Comparison of ENCODE assay signal across 30 cellular contexts in the genomic region with DNA sequence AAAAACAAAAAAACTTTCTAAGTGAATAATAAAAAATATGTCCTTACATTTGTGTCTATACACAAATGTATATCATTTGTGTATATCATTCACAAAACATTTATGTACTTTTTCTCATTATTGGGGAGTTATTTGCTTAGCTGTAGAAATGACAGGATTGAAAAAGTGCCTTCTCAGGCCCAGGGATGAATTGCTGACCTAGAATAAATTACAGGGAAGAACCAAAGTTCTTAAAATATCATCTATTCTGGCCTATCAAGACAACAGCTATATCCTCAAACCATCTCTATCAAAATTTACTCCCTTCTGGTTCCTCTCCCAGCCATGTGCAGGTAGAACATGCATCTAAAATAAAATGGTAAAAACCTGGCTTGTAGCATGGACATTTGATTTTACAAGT.
"Had no signal": no experiment of that assay in that cellular context is flagged by ENCODE, and none has a peak within 500 bp of the region (broad histone marks: within the 10 kb centered on the region; RNA-seq: fewer than 3 reads in every experiment).

No MANE protein-coding gene starts in this region.

- ATAC-seq: activated CD8-positive, alpha-beta memory T cell treated with anti-CD3 and anti-CD28 coated beads, Interleukin-2, amount 10 ng/mL, durations not matched to agents 7 days and 5 days; esophagus mucosa; left lobe of liver; lower lobe of right lung; mucosa of descending colon; stimulated activated memory B cell treated with anti-CD40 and anti-IgM and Interleukin-4, amounts not matched to agents 10 μg/mL and 1 μg/mL and 100 μg/mL, for 72 hours; WTC11 had no signal

- FAIRE-seq: urothelium cell line had no signal

- H3K27ac ChIP-seq: brain microvascular endothelial cell, hepatocyte, lower lobe of right lung, sigmoid colon, stomach, suprapubic skin, tibial nerve had no signal

- H3K27ac Mint-ChIP-seq: activated CD4-positive, alpha-beta memory T cell treated with anti-CD3 and anti-CD28 coated beads for 36 hours; activated CD8-positive, alpha-beta memory T cell treated with anti-CD3 and anti-CD28 coated beads, Interleukin-2, amount 10 ng/mL, durations not matched to agents 7 days and 5 days; WTC11 had no signal

- H3K36me3 Mint-ChIP-seq: activated CD8-positive, alpha-beta memory T cell treated with anti-CD3 and anti-CD28 coated beads, Interleukin-2, amount 10 ng/mL, durations not matched to agents 7 days and 5 days; immature natural killer cell; stimulated activated memory B cell treated with anti-CD40 and anti-IgM and Interleukin-4, amounts not matched to agents 10 μg/mL and 1 μg/mL and 100 μg/mL, for 72 hours; WTC11 had no signal

- H3K4me3 Mint-ChIP-seq: activated CD4-positive, alpha-beta memory T cell treated with anti-CD3 and anti-CD28 coated beads for 36 hours; activated CD8-positive, alpha-beta memory T cell treated with anti-CD3 and anti-CD28 coated beads, Interleukin-2, amount 10 ng/mL, durations not matched to agents 7 days and 5 days; activated naive CD4-positive, alpha-beta T cell treated with anti-CD3 and anti-CD28 coated beads, Interleukin-2, amount 10 ng/mL, durations not matched to agents 7 days and 5 days had no signal

- H3K4me3 ChIP-seq: hepatocyte, lower lobe of right lung, mucosa of descending colon, sigmoid colon, smooth muscle cell, stomach, suprapubic skin, tibial nerve had no signal

- H2AFZ ChIP-seq: hepatocyte had no signal

- H3K27me3 ChIP-seq: brain microvascular endothelial cell, hepatocyte, sigmoid colon, suprapubic skin, tibial nerve had no signal

- H3K9me3 ChIP-seq: lower lobe of right lung, mucosa of descending colon, sigmoid colon, stomach, suprapubic skin, tibial nerve had no signal

- H3K4me2 ChIP-seq: hepatocyte, smooth muscle cell had no signal

- H3K36me3 ChIP-seq: brain microvascular endothelial cell, lower lobe of right lung, sigmoid colon, stomach, suprapubic skin, tibial nerve had no signal

- DNase-seq: activated CD4-positive, alpha-beta memory T cell treated with anti-CD3 and anti-CD28 coated beads for 36 hours; activated CD4-positive, alpha-beta T cell treated with anti-CD3 and anti-CD28 coated beads for 4 hours; activated CD8-positive, alpha-beta memory T cell treated with anti-CD3 and anti-CD28 coated beads, Interleukin-2, amount 10 ng/mL, durations not matched to agents 7 days and 5 days; activated effector memory CD4-positive, alpha-beta T cell treated with anti-CD3 and anti-CD28 coated beads, Interleukin-2, amount 50 U/mL, for 16 hours; activated naive CD4-positive, alpha-beta T cell treated with anti-CD3 and anti-CD28 coated beads, Interleukin-2, amount 10 ng/mL, durations not matched to agents 7 days and 5 days; activated T-cell treated with anti-CD3 and anti-CD28 coated beads for 4 hours; anterior cingulate cortex; brain microvascular endothelial cell; caudate nucleus; dermis blood vessel endothelial cell; effector CD8-positive, alpha-beta T cell; foreskin melanocyte; glutamatergic neuron; immature natural killer cell; lower lobe of right lung; mesendoderm; mucosa of descending colon; sigmoid colon; stimulated activated CD4-positive, alpha-beta T cell treated with anti-CD3 and anti-CD28 coated beads, Interleukin-15, amount 100 ng/mL, for 24 hours; stomach; T1000 had no signal

- H3K9me3 Mint-ChIP-seq: activated CD4-positive, alpha-beta memory T cell treated with anti-CD3 and anti-CD28 coated beads for 36 hours; activated naive CD4-positive, alpha-beta T cell treated with anti-CD3 and anti-CD28 coated beads, Interleukin-2, amount 10 ng/mL, durations not matched to agents 7 days and 5 days; stimulated activated memory B cell treated with anti-CD40 and anti-IgM and Interleukin-4, amounts not matched to agents 10 μg/mL and 1 μg/mL and 100 μg/mL, for 72 hours; WTC11 had no signal
